Comparison of ENCODE assay signal across 9 cellular contexts in the genomic region with DNA sequence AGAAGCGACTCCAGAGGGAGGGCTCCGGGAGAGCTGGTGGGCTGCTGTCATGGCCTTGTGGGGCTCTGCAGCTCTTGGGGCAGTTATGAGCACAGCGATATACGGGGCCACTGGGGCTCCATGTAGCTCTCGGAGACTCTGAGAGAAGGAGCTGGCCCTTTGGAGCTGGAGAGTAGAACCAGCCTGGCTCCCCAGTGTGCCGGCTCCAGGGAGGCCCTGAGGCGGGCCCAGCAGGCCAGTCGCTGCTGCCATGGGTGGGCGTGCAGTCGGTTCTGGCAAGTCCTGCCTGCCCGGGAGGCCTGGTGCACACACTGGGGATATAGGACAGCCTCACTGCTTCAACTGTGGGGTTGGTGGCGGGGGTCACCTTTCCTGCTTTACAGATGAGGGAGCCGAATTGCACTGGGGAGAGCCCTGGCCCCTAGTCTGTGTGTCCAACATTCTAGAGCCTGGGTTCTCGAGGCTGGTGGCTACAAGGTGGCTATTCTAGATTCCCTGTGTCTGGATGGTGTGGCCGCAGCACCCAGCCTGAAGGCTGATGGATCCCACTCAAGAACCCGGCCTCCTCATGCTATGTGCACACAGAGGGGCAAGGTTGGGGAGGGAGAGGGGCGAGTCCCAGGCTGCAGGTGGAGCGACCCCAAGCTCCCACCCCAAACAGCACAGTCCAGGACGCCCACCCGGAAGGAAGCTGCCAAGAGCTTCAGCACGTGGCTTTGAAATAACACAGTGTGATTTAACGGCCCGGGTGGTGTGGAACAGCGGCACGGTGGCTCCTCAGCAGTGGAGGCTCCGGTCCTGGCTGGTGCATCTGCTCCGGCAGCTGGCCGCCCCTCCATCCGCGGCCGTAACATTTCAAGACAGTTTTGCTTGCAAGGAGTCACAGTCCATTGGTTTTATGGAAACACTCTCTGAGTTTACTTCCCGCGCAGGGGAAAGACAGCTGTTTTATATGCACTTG.
DNase-seq lines count a peak whose midpoint lies in the region; ATAC-seq and TF ChIP-seq lines count a peak whose summit lies in the region.
"Had no signal": no experiment of that assay in that cellular context is flagged by ENCODE, and none has a peak within 500 bp of the region (broad histone marks: within the 10 kb centered on the region; RNA-seq: fewer than 3 reads in every experiment).

No MANE protein-coding gene starts in this region.

- no peaks in the 10 kb centered on the region for H3K27me3 ChIP-seq in CD4-positive, alpha-beta memory T cell (ENCODE audit: insufficient read depth, low read length)
- no peaks in the 10 kb centered on the region for H3K27me3 ChIP-seq in H9 (ENCODE audit: insufficient read depth, low read length)

- no peaks in the 10 kb centered on the region for H4K20me1 ChIP-seq in H9 (ENCODE audit: control insufficient read depth, insufficient read depth, insufficient read length)

- no peak overlapping the region for H2BK5ac ChIP-seq in H9 (ENCODE audit: insufficient read length, low read length)

- no peaks in the 10 kb centered on the region for H3K79me1 ChIP-seq in H9 (ENCODE audit: insufficient read depth, low read depth, low read length, poor library complexity, severe bottlenecking)

- H3K9ac ChIP-seq in H9 (ENCODE audit: extremely low read depth, insufficient read length, low read length): no peak overlapping the region

- peak overlapping the region; percentile 85 to 99 (median 98) for H3K27ac Mint-ChIP-seq in CD4-positive, alpha-beta memory T cell
- no peak overlapping the region for H3K27ac Mint-ChIP-seq in H9
- peak overlapping the region; percentile 39 to 77 for H3K27ac Mint-ChIP-seq in natural killer cell treated with Interleukin-12 subunit alpha and Interleukin-12 subunit beta and Interleukin-15 and Interleukin-18, amount 100 ng/mL, for 72 hours

- TF ChIP-seq CTCF in H9 (conservative IDR thresholded peaks at IDR 0.05): no peak

- intact Hi-C loops in CD4-positive, alpha-beta memory T cell (cut with micrococcal nuclease): no loop called here

- H2BK120ac ChIP-seq in H9 (ENCODE audit: low read depth, low read length, poor library complexity, severe bottlenecking): no peak overlapping the region

- H3K4me3 ChIP-seq in CD4-positive, alpha-beta memory T cell (ENCODE audit: low read length in 2 of 2): peak overlapping the region in 1 of 2 donors; percentile 8

- peaks cover 77% of the 10 kb centered on the region for H3K4me1 ChIP-seq in CD4-positive, alpha-beta memory T cell (ENCODE audit: insufficient read depth, low read length)
- H3K4me1 ChIP-seq in H9 (ENCODE audit: insufficient read depth, low read length): no peaks in the 10 kb centered on the region

- H3K23ac ChIP-seq in H9 (ENCODE audit: insufficient read length, low read depth, low read length): no peak overlapping the region

- no peaks in the 10 kb centered on the region for H3K79me2 ChIP-seq in H9 (ENCODE audit: insufficient read depth, low read length)

- ATAC-seq in activated T-cell treated with anti-CD3 and anti-CD28 coated beads, Interleukin-2, amount 50 U/mL, for 4 hours: no peak
- ATAC-seq in natural killer cell treated with Interleukin-12 subunit alpha and Interleukin-12 subunit beta and Interleukin-15 and Interleukin-18, amount 100 ng/mL, for 72 hours: no peak
- no peak for ATAC-seq in GM18861 (IDR thresholded peaks at IDR 0.05; ENCODE audit: unreplicated experiment)

- H3K9me3 ChIP-seq in CD4-positive, alpha-beta memory T cell (ENCODE audit: control insufficient read depth in 1 of 2, low read length in 2 of 2): no peaks in the 10 kb centered on the region
- no peaks in the 10 kb centered on the region for H3K9me3 ChIP-seq in H9 (ENCODE audit: control insufficient read depth, low read depth, low read length)

- no peak overlapping the region for H3K4ac ChIP-seq in H9 (ENCODE audit: low read depth, low read length)

- peak overlapping the region in 7 of 8 donors; percentile 53 to 87 (median 77) for H3K4me3 Mint-ChIP-seq in CD4-positive, alpha-beta memory T cell
- no peak overlapping the region for H3K4me3 Mint-ChIP-seq in H9
- peak overlapping the region; percentile 48 for H3K4me3 Mint-ChIP-seq in activated T-cell treated with anti-CD3 and anti-CD28 coated beads, Interleukin-2, amount 50 U/mL, for 4 hours
- H3K4me3 Mint-ChIP-seq in natural killer cell treated with Interleukin-12 subunit alpha and Interleukin-12 subunit beta and Interleukin-15 and Interleukin-18, amount 100 ng/mL, for 72 hours: peak overlapping the region; percentile 32

- no peak overlapping the region for H2BK15ac ChIP-seq in H9 (ENCODE audit: low read depth, low read length)

- no CpG with 5 or more reads among the region's 33 CpGs for WGBS in H9 (ENCODE audit: extremely low coverage, insufficient read length, low lambda C conversion rate)

- H4K8ac ChIP-seq in H9 (replicated peaks; ENCODE audit: insufficient read length, low read depth, low read length): no peak overlapping the region

- no peak overlapping the region for H2AFZ ChIP-seq in H9 (ENCODE audit: low read length)

- no peak overlapping the region for H2BK12ac ChIP-seq in H9 (ENCODE audit: insufficient read length, low read depth, low read length)

- no peak overlapping the region for H3T11ph ChIP-seq in H9 (ENCODE audit: low read length)

- H3K4me2 ChIP-seq in H9 (ENCODE audit: insufficient read depth, insufficient read length, low read length): no peak overlapping the region

- no peak overlapping the region; the same call in 1 of the 2 replicates for H3K14ac ChIP-seq in H9 (ENCODE audit: insufficient read depth, low read length)

- no peak overlapping the region for H3K27ac ChIP-seq in CD4-positive, alpha-beta memory T cell (ENCODE audit: low read depth, low read length)
- no peak overlapping the region for H3K27ac ChIP-seq in H9 (ENCODE audit: insufficient read length, low read depth, low read length)

- H3K36me3 Mint-ChIP-seq in CD4-positive, alpha-beta memory T cell: no peaks in the 10 kb centered on the region
- peaks cover 0 to 3% (median 0%) of the 10 kb centered on the region in 3 experiments; a peak in 1 of 7 replicates for H3K36me3 Mint-ChIP-seq in H9 (ENCODE audit: insufficient read depth in 1 of 3, low read depth in 3 of 3)
- no peaks in the 10 kb centered on the region for H3K36me3 Mint-ChIP-seq in activated T-cell treated with anti-CD3 and anti-CD28 coated beads, Interleukin-2, amount 50 U/mL, for 4 hours (ENCODE audit: insufficient read depth)
- no peaks in the 10 kb centered on the region for H3K36me3 Mint-ChIP-seq in natural killer cell treated with Interleukin-12 subunit alpha and Interleukin-12 subunit beta and Interleukin-15 and Interleukin-18, amount 100 ng/mL, for 72 hours

- DNase-seq in CD4-positive, alpha-beta memory T cell: no peak
- DNase-seq in H9 (peak; percentile 20), activated gamma-delta T cell treated with Interleukin-2 at 50 U/mL for 16 hours (no peak), HuH-7 (ENCODE audit: low spot score) (no peak)
- DNase-seq in activated T-cell treated with anti-CD3 and anti-CD28 coated beads, Interleukin-2, amount 50 U/mL, for 4 hours: no peak
- DNase-seq in natural killer cell treated with Interleukin-12 subunit alpha and Interleukin-12 subunit beta and Interleukin-15 and Interleukin-18, amount 100 ng/mL, for 72 hours (ENCODE audit: low spot score): peak; percentile 58
- DNase-seq: NCI-H1436, trophoblast cell had no signal

- no peak overlapping the region for H3K56ac ChIP-seq in H9 (ENCODE audit: insufficient read length, low read depth, low read length)

- no peak overlapping the region for H4K91ac ChIP-seq in H9 (ENCODE audit: insufficient read length, low read depth, low read length)

- CTCF ChIA-PET in CD4-positive, alpha-beta memory T cell (lab: Charles Lee; ENCODE audit: partially characterized antibody): interaction anchor here (0.9 to 3.1 kb wide), 2 partner anchors 25 to 314 kb away, joined by 3 to 10 read pairs; no protein-coding TSS in a partner anchor

- no peaks in the 10 kb centered on the region for H3K27me3 Mint-ChIP-seq in CD4-positive, alpha-beta memory T cell
- H3K27me3 Mint-ChIP-seq in H9 (ENCODE audit: low read depth): no peaks in the 10 kb centered on the region
- no peaks in the 10 kb centered on the region for H3K27me3 Mint-ChIP-seq in activated T-cell treated with anti-CD3 and anti-CD28 coated beads, Interleukin-2, amount 50 U/mL, for 4 hours (ENCODE audit: low read depth)
- no peaks in the 10 kb centered on the region for H3K27me3 Mint-ChIP-seq in natural killer cell treated with Interleukin-12 subunit alpha and Interleukin-12 subunit beta and Interleukin-15 and Interleukin-18, amount 100 ng/mL, for 72 hours

- no peak overlapping the region for H4K5ac ChIP-seq in H9 (ENCODE audit: insufficient read length, low read depth, low read length)

- H3K18ac ChIP-seq in H9 (ENCODE audit: insufficient read length, low read depth, low read length): no peak overlapping the region

- H2BK20ac ChIP-seq in H9 (ENCODE audit: low read depth, low read length, poor library complexity, severe bottlenecking): no peak overlapping the region

- no peaks in the 10 kb centered on the region for H3K36me3 ChIP-seq in CD4-positive, alpha-beta memory T cell (ENCODE audit: insufficient read depth, low read length)

- POLR2A ChIA-PET in CD4-positive, alpha-beta memory T cell (lab: Charles Lee; ENCODE audit: partially characterized antibody): interaction anchor here (1.1 to 1.4 kb wide), 4 partner anchors 8 to 286 kb away, joined by 3 to 4 read pairs (median 4); no protein-coding TSS in a partner anchor

- H3K23me2 ChIP-seq in H9 (ENCODE audit: insufficient read length, low read depth, low read length, poor library complexity, severe bottlenecking): no peaks in the 10 kb centered on the region

- H3K4me1 Mint-ChIP-seq in CD4-positive, alpha-beta memory T cell: peaks cover 38 to 86% (median 63%) of the 10 kb centered on the region in 4 donors
- H3K4me1 Mint-ChIP-seq in H9: peaks cover 8 to 16% of the 10 kb centered on the region in 2 experiments
- H3K4me1 Mint-ChIP-seq in activated T-cell treated with anti-CD3 and anti-CD28 coated beads, Interleukin-2, amount 50 U/mL, for 4 hours (ENCODE audit: low read depth): peaks cover 67% of the 10 kb centered on the region
- H3K4me1 Mint-ChIP-seq in natural killer cell treated with Interleukin-12 subunit alpha and Interleukin-12 subunit beta and Interleukin-15 and Interleukin-18, amount 100 ng/mL, for 72 hours (ENCODE audit: low read depth in 2 of 2): peaks cover 35 to 49% of the 10 kb centered on the region in 2 donors

- peaks cover 0 to 5% (median 0%) of the 10 kb centered on the region in 8 donors for H3K9me3 Mint-ChIP-seq in CD4-positive, alpha-beta memory T cell
- H3K9me3 Mint-ChIP-seq in H9: 0 out of 5 replicates have a peak, but pooled peaks cover 0 to 4% of the 10 kb centered on the region in 2 experiments
- H3K9me3 Mint-ChIP-seq in activated T-cell treated with anti-CD3 and anti-CD28 coated beads, Interleukin-2, amount 50 U/mL, for 4 hours: no peaks in the 10 kb centered on the region
- no peaks in the 10 kb centered on the region for H3K9me3 Mint-ChIP-seq in natural killer cell treated with Interleukin-12 subunit alpha and Interleukin-12 subunit beta and Interleukin-15 and Interleukin-18, amount 100 ng/mL, for 72 hours

- H2AK5ac ChIP-seq in H9 (ENCODE audit: insufficient read length, low read length): no peak overlapping the region

Comparison
In these comparisons a context has a peak if more than half of its experiments do, and no peak if none do; other contexts are left out.
1. DNase-seq: peak in H9 (single experiment) and natural killer cell treated with Interleukin-12 subunit alpha and Interleukin-12 subunit beta and Interleukin-15 and Interleukin-18, amount 100 ng/mL, for 72 hours (single experiment); none in CD4-positive, alpha-beta memory T cell (0 of 5), activated T-cell treated with anti-CD3 and anti-CD28 coated beads, Interleukin-2, amount 50 U/mL, for 4 hours (single experiment), activated gamma-delta T cell treated with Interleukin-2 at 50 U/mL for 16 hours (single experiment) and HuH-7 (single experiment).
2. H3K27ac Mint-ChIP-seq: peak in CD4-positive, alpha-beta memory T cell (7 of 7) and natural killer cell treated with Interleukin-12 subunit alpha and Interleukin-12 subunit beta and Interleukin-15 and Interleukin-18, amount 100 ng/mL, for 72 hours (2 of 2); none in H9 (0 of 3).
3. H3K4me3 Mint-ChIP-seq: peak in CD4-positive, alpha-beta memory T cell (7 of 8), activated T-cell treated with anti-CD3 and anti-CD28 coated beads, Interleukin-2, amount 50 U/mL, for 4 hours (single experiment) and natural killer cell treated with Interleukin-12 subunit alpha and Interleukin-12 subunit beta and Interleukin-15 and Interleukin-18, amount 100 ng/mL, for 72 hours (single experiment); none in H9 (0 of 2).